11 cellular contexts compared by ENCODE assay signal in genomic region chr3:109059289-109059688, GRCh38. TPM values are rescaled to one million over a fixed set of nuclear protein-coding genes. Genes with fewer than 3 reads are reported as not detected.
DNase-seq lines count a peak whose midpoint lies in the region; ATAC-seq and TF ChIP-seq lines count a peak whose summit lies in the region.
"Had no signal": no experiment of that assay in that cellular context is flagged by ENCODE, and none has a peak within 500 bp of the region (broad histone marks: within the 10 kb centered on the region; RNA-seq: fewer than 3 reads in every experiment).

No MANE protein-coding gene starts in this region.

- in situ Hi-C loops in transverse colon (cut with MboI; ENCODE audit: low pct_ligation_motif_present in 1 of 4, low pct_unique_long_range_greater_than_20kb in 1 of 4, low sequenced_read_pairs in 3 of 4): loop anchor here in 1 of 4 donors (25.0 kb wide), 1 partner anchor 178 kb away; no protein-coding TSS in a partner anchor

- WGBS in transverse colon (ENCODE audit: low coverage in 1 of 2), 2 donors: 8 to 20% methylated on average over 5 of the region's 5 CpGs
- 12 to 15% methylated on average over 5 of the region's 5 CpGs for WGBS in body of pancreas, 2 donors

- TF ChIP-seq CTCF in activated B cell treated with CpG ODN at 0.5 μM for 24 hours (IDR thresholded peaks at IDR 0.05) (no peak), Peyer's patch (IDR thresholded peaks at IDR 0.05) (no peak), transverse colon (IDR thresholded peaks at IDR 0.05) (no peak), body of pancreas (IDR thresholded peaks at IDR 0.05) (no peak)

- TF ChIP-seq POLR2A in Peyer's patch (IDR thresholded peaks at IDR 0.05) (no peak), transverse colon (IDR thresholded peaks at IDR 0.05) (no peak), body of pancreas (IDR thresholded peaks at IDR 0.05) (no peak)

- H3K27ac ChIP-seq in Peyer's patch: no peak overlapping the region
- no peak overlapping the region for H3K27ac ChIP-seq in transverse colon
- H3K27ac ChIP-seq in body of pancreas: no peak overlapping the region
- H3K27ac ChIP-seq: upper lobe of left lung had no signal

- peaks cover 8% of the 10 kb centered on the region for H3K4me1 Mint-ChIP-seq in activated B cell treated with CpG ODN at 0.5 μM for 24 hours

- no peak overlapping the region for H3K4me3 Mint-ChIP-seq in activated B cell treated with CpG ODN at 0.5 μM for 24 hours

- H3K4me1 ChIP-seq in Peyer's patch (no peaks in the 10 kb centered on the region), transverse colon (no peaks in the 10 kb centered on the region), body of pancreas (no peaks in the 10 kb centered on the region)
- H3K4me1 ChIP-seq: upper lobe of left lung had no signal

- H3K9me3 Mint-ChIP-seq in activated B cell treated with CpG ODN at 0.5 μM for 24 hours: no peaks in the 10 kb centered on the region

- H3K27ac Mint-ChIP-seq in activated B cell treated with CpG ODN at 0.5 μM for 24 hours: peak overlapping the region; percentile 3

- DNase-seq in activated B cell treated with CpG ODN at 0.5 μM for 24 hours (no peak), NCI-H524 (lab: John Stamatoyannopoulos, UW) (no peak), Peyer's patch (no peak), transverse colon (no peak), body of pancreas (no peak)
- DNase-seq: activated CD4-positive, CD25-positive, alpha-beta regulatory T cell treated with anti-CD3 and anti-CD28 coated beads, Interleukin-2, amount 50 U/mL, for 72 hours; upper lobe of left lung had no signal

- CTCF ChIA-PET in activated B cell treated with CpG ODN at 0.5 μM for 24 hours (lab: Charles Lee): interaction anchor here (0.9 to 2.4 kb wide), 2 partner anchors 22 to 35 kb away, joined by 3 to 9 read pairs; no protein-coding TSS in a partner anchor

- intact Hi-C loops in activated B cell treated with CpG ODN at 0.5 μM for 24 hours (cut with micrococcal nuclease) (no loop called here), transverse colon (cut with DNase I; ENCODE audit: low total_unique reads) (no loop called here), body of pancreas (cut with DNase I) (no loop called here)

- POLR2A ChIA-PET in activated B cell treated with CpG ODN at 0.5 μM for 24 hours (lab: Charles Lee): interaction anchor here (1.3 kb wide), 1 partner anchor 470 kb away, joined by 4 read pairs; the partner anchor contains the start of genes CIP2A and DZIP3

- peaks cover 4% of the 10 kb centered on the region for H3K27me3 Mint-ChIP-seq in activated B cell treated with CpG ODN at 0.5 μM for 24 hours

- no peaks in the 10 kb centered on the region for H3K36me3 ChIP-seq in Peyer's patch
- H3K36me3 ChIP-seq in transverse colon: no peaks in the 10 kb centered on the region
- H3K36me3 ChIP-seq in body of pancreas (replicated peaks in 1 of 2; ENCODE audit: insufficient read depth in 1 of 2, low read depth in 2 of 2): no peaks in the 10 kb centered on the region
- H3K36me3 ChIP-seq: upper lobe of left lung had no signal

- no peaks in the 10 kb centered on the region for H3K9me3 ChIP-seq in Peyer's patch
- H3K9me3 ChIP-seq in transverse colon: no peaks in the 10 kb centered on the region
- no peaks in the 10 kb centered on the region for H3K9me3 ChIP-seq in body of pancreas
- H3K9me3 ChIP-seq: upper lobe of left lung had no signal

- no peaks in the 10 kb centered on the region for H3K36me3 Mint-ChIP-seq in activated B cell treated with CpG ODN at 0.5 μM for 24 hours (ENCODE audit: low read depth)

- ATAC-seq in GM18511 (IDR thresholded peaks at IDR 0.05; ENCODE audit: unreplicated experiment): peak; percentile 87
- ATAC-seq in GM21529 (IDR thresholded peaks at IDR 0.05; ENCODE audit: unreplicated experiment): peak; percentile 89
- ATAC-seq in HG03354 (IDR thresholded peaks at IDR 0.05; ENCODE audit: poor library complexity, severe bottlenecking, unreplicated experiment): peak; percentile 95
- ATAC-seq in activated B cell treated with CpG ODN at 0.5 μM for 24 hours (ENCODE audit: low read depth): no peak
- no peak for ATAC-seq in body of pancreas

- no peak for TF ChIP-seq EP300 in transverse colon (IDR thresholded peaks at IDR 0.05; ENCODE audit: low read depth)

- H3K27me3 ChIP-seq in Peyer's patch: no peaks in the 10 kb centered on the region
- no peaks in the 10 kb centered on the region for H3K27me3 ChIP-seq in transverse colon
- H3K27me3 ChIP-seq in body of pancreas: no peaks in the 10 kb centered on the region
- H3K27me3 ChIP-seq: upper lobe of left lung had no signal

- no peak overlapping the region for H3K4me3 ChIP-seq in Peyer's patch
- no peak overlapping the region for H3K4me3 ChIP-seq in transverse colon
- no peak overlapping the region for H3K4me3 ChIP-seq in body of pancreas
- H3K4me3 ChIP-seq: upper lobe of left lung had no signal

RNA-seq across cellular contexts. Expression of gene MORC1, which starts 58.6 kb away (rescaled TPM):
- not detected in 2 replicates for total RNA-seq in activated B cell treated with CpG ODN at 0.5 μM for 24 hours
- under 1 TPM in 1 of 4 donors, not detected in 3; 0.54 TPM for total RNA-seq in Peyer's patch
- under 1 TPM in 1 of 4 donors, not detected in 3; 0.16 TPM for total RNA-seq in transverse colon
- not detected for total RNA-seq in body of pancreas
- total RNA-seq: H1 had no signal

Comparison
In these comparisons a context has a peak if more than half of its experiments do, and no peak if none do; other contexts are left out.
1. ATAC-seq: peak in GM18511 (single experiment), GM21529 (single experiment) and HG03354 (single experiment); none in activated B cell treated with CpG ODN at 0.5 μM for 24 hours (single experiment) and body of pancreas (single experiment).